ENCODE assay signal across 1 cellular context in genomic region chr11:93330446-93330984, GRCh38.
TF ChIP-seq lines count a peak whose summit lies in the region.

TSS of gene DEUP1 (plus strand) at chr11:93330742. CDS start at chr11:93332260, 1,518 bp downstream.

TF ChIP-seq in H1, 55 proteins besides CTCF, POLR2A, EP300 and RAD21:
- TF ChIP-seq, protein P1, sequence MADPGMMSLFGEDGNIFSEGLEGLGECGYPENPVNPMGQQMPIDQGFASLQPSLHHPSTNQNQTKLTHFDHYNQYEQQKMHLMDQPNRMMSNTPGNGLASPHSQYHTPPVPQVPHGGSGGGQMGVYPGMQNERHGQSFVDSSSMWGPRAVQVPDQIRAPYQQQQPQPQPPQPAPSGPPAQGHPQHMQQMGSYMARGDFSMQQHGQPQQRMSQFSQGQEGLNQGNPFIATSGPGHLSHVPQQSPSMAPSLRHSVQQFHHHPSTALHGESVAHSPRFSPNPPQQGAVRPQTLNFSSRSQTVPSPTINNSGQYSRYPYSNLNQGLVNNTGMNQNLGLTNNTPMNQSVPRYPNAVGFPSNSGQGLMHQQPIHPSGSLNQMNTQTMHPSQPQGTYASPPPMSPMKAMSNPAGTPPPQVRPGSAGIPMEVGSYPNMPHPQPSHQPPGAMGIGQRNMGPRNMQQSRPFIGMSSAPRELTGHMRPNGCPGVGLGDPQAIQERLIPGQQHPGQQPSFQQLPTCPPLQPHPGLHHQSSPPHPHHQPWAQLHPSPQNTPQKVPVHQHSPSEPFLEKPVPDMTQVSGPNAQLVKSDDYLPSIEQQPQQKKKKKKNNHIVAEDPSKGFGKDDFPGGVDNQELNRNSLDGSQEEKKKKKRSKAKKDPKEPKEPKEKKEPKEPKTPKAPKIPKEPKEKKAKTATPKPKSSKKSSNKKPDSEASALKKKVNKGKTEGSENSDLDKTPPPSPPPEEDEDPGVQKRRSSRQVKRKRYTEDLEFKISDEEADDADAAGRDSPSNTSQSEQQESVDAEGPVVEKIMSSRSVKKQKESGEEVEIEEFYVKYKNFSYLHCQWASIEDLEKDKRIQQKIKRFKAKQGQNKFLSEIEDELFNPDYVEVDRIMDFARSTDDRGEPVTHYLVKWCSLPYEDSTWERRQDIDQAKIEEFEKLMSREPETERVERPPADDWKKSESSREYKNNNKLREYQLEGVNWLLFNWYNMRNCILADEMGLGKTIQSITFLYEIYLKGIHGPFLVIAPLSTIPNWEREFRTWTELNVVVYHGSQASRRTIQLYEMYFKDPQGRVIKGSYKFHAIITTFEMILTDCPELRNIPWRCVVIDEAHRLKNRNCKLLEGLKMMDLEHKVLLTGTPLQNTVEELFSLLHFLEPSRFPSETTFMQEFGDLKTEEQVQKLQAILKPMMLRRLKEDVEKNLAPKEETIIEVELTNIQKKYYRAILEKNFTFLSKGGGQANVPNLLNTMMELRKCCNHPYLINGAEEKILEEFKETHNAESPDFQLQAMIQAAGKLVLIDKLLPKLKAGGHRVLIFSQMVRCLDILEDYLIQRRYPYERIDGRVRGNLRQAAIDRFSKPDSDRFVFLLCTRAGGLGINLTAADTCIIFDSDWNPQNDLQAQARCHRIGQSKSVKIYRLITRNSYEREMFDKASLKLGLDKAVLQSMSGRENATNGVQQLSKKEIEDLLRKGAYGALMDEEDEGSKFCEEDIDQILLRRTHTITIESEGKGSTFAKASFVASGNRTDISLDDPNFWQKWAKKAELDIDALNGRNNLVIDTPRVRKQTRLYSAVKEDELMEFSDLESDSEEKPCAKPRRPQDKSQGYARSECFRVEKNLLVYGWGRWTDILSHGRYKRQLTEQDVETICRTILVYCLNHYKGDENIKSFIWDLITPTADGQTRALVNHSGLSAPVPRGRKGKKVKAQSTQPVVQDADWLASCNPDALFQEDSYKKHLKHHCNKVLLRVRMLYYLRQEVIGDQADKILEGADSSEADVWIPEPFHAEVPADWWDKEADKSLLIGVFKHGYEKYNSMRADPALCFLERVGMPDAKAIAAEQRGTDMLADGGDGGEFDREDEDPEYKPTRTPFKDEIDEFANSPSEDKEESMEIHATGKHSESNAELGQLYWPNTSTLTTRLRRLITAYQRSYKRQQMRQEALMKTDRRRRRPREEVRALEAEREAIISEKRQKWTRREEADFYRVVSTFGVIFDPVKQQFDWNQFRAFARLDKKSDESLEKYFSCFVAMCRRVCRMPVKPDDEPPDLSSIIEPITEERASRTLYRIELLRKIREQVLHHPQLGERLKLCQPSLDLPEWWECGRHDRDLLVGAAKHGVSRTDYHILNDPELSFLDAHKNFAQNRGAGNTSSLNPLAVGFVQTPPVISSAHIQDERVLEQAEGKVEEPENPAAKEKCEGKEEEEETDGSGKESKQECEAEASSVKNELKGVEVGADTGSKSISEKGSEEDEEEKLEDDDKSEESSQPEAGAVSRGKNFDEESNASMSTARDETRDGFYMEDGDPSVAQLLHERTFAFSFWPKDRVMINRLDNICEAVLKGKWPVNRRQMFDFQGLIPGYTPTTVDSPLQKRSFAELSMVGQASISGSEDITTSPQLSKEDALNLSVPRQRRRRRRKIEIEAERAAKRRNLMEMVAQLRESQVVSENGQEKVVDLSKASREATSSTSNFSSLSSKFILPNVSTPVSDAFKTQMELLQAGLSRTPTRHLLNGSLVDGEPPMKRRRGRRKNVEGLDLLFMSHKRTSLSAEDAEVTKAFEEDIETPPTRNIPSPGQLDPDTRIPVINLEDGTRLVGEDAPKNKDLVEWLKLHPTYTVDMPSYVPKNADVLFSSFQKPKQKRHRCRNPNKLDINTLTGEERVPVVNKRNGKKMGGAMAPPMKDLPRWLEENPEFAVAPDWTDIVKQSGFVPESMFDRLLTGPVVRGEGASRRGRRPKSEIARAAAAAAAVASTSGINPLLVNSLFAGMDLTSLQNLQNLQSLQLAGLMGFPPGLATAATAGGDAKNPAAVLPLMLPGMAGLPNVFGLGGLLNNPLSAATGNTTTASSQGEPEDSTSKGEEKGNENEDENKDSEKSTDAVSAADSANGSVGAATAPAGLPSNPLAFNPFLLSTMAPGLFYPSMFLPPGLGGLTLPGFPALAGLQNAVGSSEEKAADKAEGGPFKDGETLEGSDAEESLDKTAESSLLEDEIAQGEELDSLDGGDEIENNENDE (IDR thresholded peaks at IDR 0.05; ENCODE audit: insufficient replicate concordance, low read length) = no peak
- TF ChIP-seq SIRT6 (IDR thresholded peaks at IDR 0.05; ENCODE audit: low read length) = no peak
- TF ChIP-seq E2F6 (IDR thresholded peaks at IDR 0.05) = peak; percentile 78
- TF ChIP-seq EZH2 (IDR thresholded peaks at IDR 0.05; ENCODE audit: low read depth, low read length, severe bottlenecking) = no peak
- TF ChIP-seq, protein P2, sequence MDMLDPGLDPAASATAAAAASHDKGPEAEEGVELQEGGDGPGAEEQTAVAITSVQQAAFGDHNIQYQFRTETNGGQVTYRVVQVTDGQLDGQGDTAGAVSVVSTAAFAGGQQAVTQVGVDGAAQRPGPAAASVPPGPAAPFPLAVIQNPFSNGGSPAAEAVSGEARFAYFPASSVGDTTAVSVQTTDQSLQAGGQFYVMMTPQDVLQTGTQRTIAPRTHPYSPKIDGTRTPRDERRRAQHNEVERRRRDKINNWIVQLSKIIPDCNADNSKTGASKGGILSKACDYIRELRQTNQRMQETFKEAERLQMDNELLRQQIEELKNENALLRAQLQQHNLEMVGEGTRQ (IDR thresholded peaks at IDR 0.05; ENCODE audit: low read length) = no peak
- TF ChIP-seq SUZ12 (IDR thresholded peaks at IDR 0.05; ENCODE audit: low read length) = peak; percentile 54; the same call in 1 of the 2 replicates
- peak in 1 of 2 experiments; percentile 3; a peak in 1 of 4 replicates for TF ChIP-seq HDAC2 (IDR thresholded peaks at IDR 0.05; ENCODE audit: borderline replicate concordance in 1 of 2, low read depth in 2 of 2, low read length in 2 of 2)
- TF ChIP-seq KDM4A (IDR thresholded peaks at IDR 0.05; ENCODE audit: low read depth, low read length, severe bottlenecking) = peak; percentile 73
- 0 out of 4 replicates have a peak, but pooled peaks of 1 of the 2 experiments have one; percentile 2 for TF ChIP-seq SIN3A (conservative IDR thresholded peaks at IDR 0.05 in 1 of 2, IDR thresholded peaks at IDR 0.05 in 1 of 2; ENCODE audit: low read depth in 1 of 2, low read length in 2 of 2)
- TF ChIP-seq, protein P3, sequence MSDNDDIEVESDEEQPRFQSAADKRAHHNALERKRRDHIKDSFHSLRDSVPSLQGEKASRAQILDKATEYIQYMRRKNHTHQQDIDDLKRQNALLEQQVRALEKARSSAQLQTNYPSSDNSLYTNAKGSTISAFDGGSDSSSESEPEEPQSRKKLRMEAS (IDR thresholded peaks at IDR 0.05) = peak; percentile 91
- no peak for TF ChIP-seq EGR1 (IDR thresholded peaks at IDR 0.05; ENCODE audit: borderline replicate concordance, low read depth, low read length)
- no peak for TF ChIP-seq RFX5 (IDR thresholded peaks at IDR 0.05; ENCODE audit: borderline replicate concordance, low read depth, low read length)
- TF ChIP-seq BACH1 (IDR thresholded peaks at IDR 0.05; ENCODE audit: low read length) = peak; percentile 2; the same call in 1 of the 2 replicates
- TF ChIP-seq PHF8 (conservative IDR thresholded peaks at IDR 0.05; ENCODE audit: low read depth, low read length) = peak; percentile 52; the same call in 1 of the 2 replicates
